9 cellular contexts compared by ENCODE assay signal in genomic region chr17:50864747-50865059, GRCh38. TPM values are rescaled to one million over a fixed set of nuclear protein-coding genes. Genes with fewer than 3 reads are reported as not detected.
DNase-seq lines count a peak whose midpoint lies in the region; ATAC-seq and TF ChIP-seq lines count a peak whose summit lies in the region.
"Had no signal": no experiment of that assay in that cellular context is flagged by ENCODE, and none has a peak within 500 bp of the region (broad histone marks: within the 10 kb centered on the region; RNA-seq: fewer than 3 reads in every experiment).

No MANE protein-coding gene starts in this region.

- H3K36me3 Mint-ChIP-seq in activated T-cell treated with anti-CD3 and anti-CD28 coated beads, Interleukin-2, amount 50 U/mL, for 4 hours (ENCODE audit: insufficient read depth), result peaks cover 13% of the 10 kb centered on the region

- H3K27me3 ChIP-seq in ascending aorta (no peaks in the 10 kb centered on the region), tibial nerve (no peaks in the 10 kb centered on the region)

- no peaks in the 10 kb centered on the region for H3K27me3 Mint-ChIP-seq in activated T-cell treated with anti-CD3 and anti-CD28 coated beads, Interleukin-2, amount 50 U/mL, for 4 hours (ENCODE audit: low read depth)

- peaks cover 51% of the 10 kb centered on the region for H3K4me1 Mint-ChIP-seq in activated T-cell treated with anti-CD3 and anti-CD28 coated beads, Interleukin-2, amount 50 U/mL, for 4 hours (ENCODE audit: low read depth)

- peaks cover 5 to 8% of the 10 kb centered on the region in 2 donors for H3K36me3 ChIP-seq in ascending aorta
- peaks cover 0 to 18% (median 16%) of the 10 kb centered on the region in 3 donors for H3K36me3 ChIP-seq in tibial nerve

- H3K4me3 Mint-ChIP-seq in activated T-cell treated with anti-CD3 and anti-CD28 coated beads, Interleukin-2, amount 50 U/mL, for 4 hours, result peak overlapping the region; percentile 100

- intact Hi-C loops in ascending aorta (cut with DNase I), result loop anchor here (1.0 to 5.0 kb wide), 2 partner anchors 86 to 288 kb away; partner anchors contain the start of gene NME1
- intact Hi-C loops in lower leg skin (cut with DNase I; ENCODE audit: low total_unique reads), result loop anchor here (5.0 kb wide), 1 partner anchor 88 kb away; no protein-coding TSS in a partner anchor

- DNase-seq in activated T-cell treated with anti-CD3 and anti-CD28 coated beads, Interleukin-2, amount 50 U/mL, for 4 hours, result no peak
- DNase-seq in activated T-cell treated with anti-CD3 and anti-CD28 coated beads, Interleukin-2, amount 50 U/mL, for 1 hour, result no peak
- DNase-seq in ascending aorta (ENCODE audit: low spot score in 2 of 2) (no peak), lower leg skin (ENCODE audit: low spot score in 2 of 2) (no peak), tibial nerve (ENCODE audit: low spot score in 2 of 2) (no peak)
- DNase-seq in stimulated activated CD8-positive, alpha-beta memory T cell treated with anti-CD3 and anti-CD28 coated beads, Interleukin-4, amount 100 ng/mL, for 48 hours, result no peak
- DNase-seq in stimulated activated CD4-positive, alpha-beta T cell treated with anti-CD3 and anti-CD28 coated beads, Interleukin-2, amount 100 ng/mL, for 48 hours, result no peak

- H3K4me1 ChIP-seq in ascending aorta, result peaks cover 0 to 22% of the 10 kb centered on the region in 2 donors
- H3K4me1 ChIP-seq in tibial nerve, result peaks cover 0 to 64% (median 19%) of the 10 kb centered on the region in 4 donors

- WGBS in lower leg skin, 2 donors, result 7 to 8% methylated on average over 6 of the region's 6 CpGs
- 5 to 7% methylated on average over 6 of the region's 6 CpGs for WGBS in tibial nerve, 2 donors

- H3K27ac ChIP-seq in ascending aorta (peak overlapping the region; percentile 95 to 99), tibial nerve (peak overlapping the region; percentile 98 to 100 (median 98))

- H3K9me3 Mint-ChIP-seq in activated T-cell treated with anti-CD3 and anti-CD28 coated beads, Interleukin-2, amount 50 U/mL, for 4 hours, result no peaks in the 10 kb centered on the region

- TF ChIP-seq EP300 in tibial nerve (IDR thresholded peaks at IDR 0.05), result no peak

- H3K9me3 ChIP-seq in ascending aorta (no peaks in the 10 kb centered on the region), tibial nerve (no peaks in the 10 kb centered on the region)

- TF ChIP-seq POLR2A in lower leg skin (IDR thresholded peaks at IDR 0.05) (no peak), tibial nerve (IDR thresholded peaks at IDR 0.05) (no peak)

- TF ChIP-seq CTCF in ascending aorta (IDR thresholded peaks at IDR 0.05) (no peak), lower leg skin (IDR thresholded peaks at IDR 0.05) (no peak), tibial nerve (IDR thresholded peaks at IDR 0.05) (no peak)

- H3K4me3 ChIP-seq in ascending aorta (peak overlapping the region; percentile 98 to 99), lower leg skin (ENCODE audit: low read depth, poor library complexity, severe bottlenecking) (peak overlapping the region; percentile 89), tibial nerve (peak overlapping the region; percentile 84 to 98 (median 94))

- ATAC-seq in activated T-cell treated with anti-CD3 and anti-CD28 coated beads, Interleukin-2, amount 50 U/mL, for 4 hours, result no peak
- ATAC-seq in GM21447 (IDR thresholded peaks at IDR 0.05; ENCODE audit: unreplicated experiment), result no peak

RNA-seq across cellular contexts. Expression of gene TOB1, which starts 1.5 kb away (rescaled TPM):
- 10 to 100 TPM; 29.4 to 31.0 (median 30.9) TPM for total RNA-seq in activated T-cell treated with anti-CD3 and anti-CD28 coated beads, Interleukin-2, amount 50 U/mL, for 4 hours
- total RNA-seq in ascending aorta, result 41.7 TPM
- 100 to 1,000 TPM; 130 to 156 (median 142) TPM for total RNA-seq in lower leg skin
- 100 to 1,000 TPM in 1 of 4 donors, 10 to 100 TPM in 3; 48.6 to 142 (median 81.3) TPM for total RNA-seq in tibial nerve

RNA-seq across cellular contexts. Expression of gene WFIKKN2, which starts 29.3 kb away (rescaled TPM):
- not detected for total RNA-seq in activated T-cell treated with anti-CD3 and anti-CD28 coated beads, Interleukin-2, amount 50 U/mL, for 4 hours
- total RNA-seq in ascending aorta, result not detected
- under 1 TPM in 3 of 4 donors, not detected in 1; 0.26 to 0.61 (median 0.59) TPM for total RNA-seq in lower leg skin
- total RNA-seq in tibial nerve, result 1 to 10 TPM in 3 of 4 donors, not detected in 1; 1.0 to 2.2 (median 1.2) TPM
- total RNA-seq: lung microvascular endothelial cell had no signal
